Comparison of ENCODE assay signal across 1 cellular context in the genomic region with DNA sequence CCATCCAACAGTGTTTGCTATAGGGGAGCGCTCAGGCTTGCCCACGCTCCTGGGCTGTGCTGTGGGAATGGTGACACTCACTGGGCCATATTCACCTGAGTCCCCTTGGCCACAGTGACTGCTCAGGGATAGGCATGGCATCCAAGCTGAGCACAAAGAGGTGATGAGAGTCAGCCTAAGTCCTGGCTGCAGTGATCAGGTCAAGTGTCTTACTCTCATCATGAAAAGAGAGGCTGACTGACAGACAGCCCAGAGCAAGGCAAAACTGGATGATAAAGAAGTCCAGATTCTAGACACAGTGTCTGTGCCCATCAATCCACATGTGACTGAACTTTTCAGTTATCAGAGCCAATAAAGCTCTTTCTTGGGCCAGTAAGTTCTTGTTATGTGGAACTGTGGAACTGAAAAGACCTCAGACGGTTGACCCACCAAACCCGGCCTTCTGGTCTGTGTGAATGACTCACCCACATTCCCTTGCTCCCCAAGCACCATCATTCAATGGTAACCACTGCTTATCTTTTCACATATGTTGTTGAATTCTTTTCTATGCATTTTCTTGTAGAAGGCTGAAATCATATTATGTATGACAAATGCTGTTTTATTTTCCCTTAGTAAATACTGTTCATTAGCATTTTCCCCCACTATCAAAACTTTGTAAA.
A peak's percentile ranks its signal among the peaks of the same experiment; 100 is the strongest.
TF ChIP-seq lines count a peak whose summit lies in the region.

No MANE protein-coding gene starts in this region.

TF ChIP-seq in K562, 482 proteins besides CTCF, POLR2A, EP300 and RAD21 (continued from another document and continues in another):
- TF ChIP-seq ZNF592 (IDR thresholded peaks at IDR 0.05) (no peak), RBM25 (IDR thresholded peaks at IDR 0.05; ENCODE audit: low read depth, low read length, severe bottlenecking) (no peak), CBX3 (IDR thresholded peaks at IDR 0.05; ENCODE audit: borderline replicate concordance in 1 of 2, low read length in 2 of 2) (peak in 1 of 2 experiments; percentile 86; a peak in 1 of 3 replicates), ZNF695 (CRISPR knock-in tag; IDR thresholded peaks at IDR 0.05) (no peak), FOXK1 (CRISPR knock-in tag; IDR thresholded peaks at IDR 0.05; ENCODE audit: borderline replicate concordance) (peak; percentile 64; the same call in 1 of the 2 replicates), ASH1L (IDR thresholded peaks at IDR 0.05; ENCODE audit: borderline replicate concordance, low read depth, partially characterized antibody) (no peak), ZNF75A (CRISPR knock-in tag; IDR thresholded peaks at IDR 0.05) (no peak), GTF3C2 (IDR thresholded peaks at IDR 0.05; ENCODE audit: borderline replicate concordance, extremely low read depth, insufficient read length) (no peak), HBP1 (CRISPR knock-in tag; IDR thresholded peaks at IDR 0.05) (no peak), ZFPM2 (CRISPR knock-in tag; IDR thresholded peaks at IDR 0.05) (no peak), ZNF232 (CRISPR knock-in tag; IDR thresholded peaks at IDR 0.05) (0 out of 2 replicates have a peak, but pooled peaks have one; percentile 60), MTF1 (CRISPR knock-in tag; IDR thresholded peaks at IDR 0.05; ENCODE audit: borderline replicate concordance) (no peak), FOS (IDR thresholded peaks at IDR 0.05; ENCODE audit: extremely low read depth, insufficient read length) (peak; percentile 67), SMC3 (conservative IDR thresholded peaks at IDR 0.05; ENCODE audit: insufficient read depth, low read depth, low read length) (no peak), SREBF2 (CRISPR knock-in tag; IDR thresholded peaks at IDR 0.05) (no peak), BACH1 (tag; IDR thresholded peaks at IDR 0.05) (no peak), COPS2 (conservative IDR thresholded peaks at IDR 0.05) (no peak), DACH1 (IDR thresholded peaks at IDR 0.05; ENCODE audit: partially characterized antibody) (no peak), ZNF347 (CRISPR knock-in tag; IDR thresholded peaks at IDR 0.05; ENCODE audit: low read depth) (no peak), MTA1 (IDR thresholded peaks at IDR 0.05; ENCODE audit: borderline replicate concordance) (no peak), HMG20B (CRISPR knock-in tag; IDR thresholded peaks at IDR 0.05) (no peak), FOSL1 (tag; conservative IDR thresholded peaks at IDR 0.05) (no peak), CBFA2T3 (IDR thresholded peaks at IDR 0.05) (no peak), SETDB1 (IDR thresholded peaks at IDR 0.05; ENCODE audit: low read length) (no peak), ZKSCAN1 (IDR thresholded peaks at IDR 0.05; ENCODE audit: low read depth, low read length) (no peak), FOXA3 (CRISPR knock-in tag; conservative IDR thresholded peaks at IDR 0.05 in 1 of 2, IDR thresholded peaks at IDR 0.05 in 1 of 2) (peak in 1 of 2 experiments; percentile 49; a peak in 1 of 4 replicates), POLR3G (IDR thresholded peaks at IDR 0.05; ENCODE audit: extremely low read depth, insufficient read length, insufficient replicate concordance) (no peak), FOXA1 (IDR thresholded peaks at IDR 0.05; ENCODE audit: borderline replicate concordance) (no peak), SRSF9 (IDR thresholded peaks at IDR 0.05; ENCODE audit: borderline replicate concordance, low read depth, low read length) (no peak), ZNF584 (CRISPR knock-in tag; IDR thresholded peaks at IDR 0.05; ENCODE audit: low read depth) (no peak), CXXC5 (CRISPR knock-in tag; IDR thresholded peaks at IDR 0.05) (no peak), TFAM (CRISPR knock-in tag; conservative IDR thresholded peaks at IDR 0.05) (no peak), SRF (CRISPR knock-in tag; IDR thresholded peaks at IDR 0.05) (no peak), NFIX (CRISPR knock-in tag; IDR thresholded peaks at IDR 0.05; ENCODE audit: low read depth) (no peak), PHB (CRISPR knock-in tag; IDR thresholded peaks at IDR 0.05) (no peak)
- TF ChIP-seq, protein P1, sequence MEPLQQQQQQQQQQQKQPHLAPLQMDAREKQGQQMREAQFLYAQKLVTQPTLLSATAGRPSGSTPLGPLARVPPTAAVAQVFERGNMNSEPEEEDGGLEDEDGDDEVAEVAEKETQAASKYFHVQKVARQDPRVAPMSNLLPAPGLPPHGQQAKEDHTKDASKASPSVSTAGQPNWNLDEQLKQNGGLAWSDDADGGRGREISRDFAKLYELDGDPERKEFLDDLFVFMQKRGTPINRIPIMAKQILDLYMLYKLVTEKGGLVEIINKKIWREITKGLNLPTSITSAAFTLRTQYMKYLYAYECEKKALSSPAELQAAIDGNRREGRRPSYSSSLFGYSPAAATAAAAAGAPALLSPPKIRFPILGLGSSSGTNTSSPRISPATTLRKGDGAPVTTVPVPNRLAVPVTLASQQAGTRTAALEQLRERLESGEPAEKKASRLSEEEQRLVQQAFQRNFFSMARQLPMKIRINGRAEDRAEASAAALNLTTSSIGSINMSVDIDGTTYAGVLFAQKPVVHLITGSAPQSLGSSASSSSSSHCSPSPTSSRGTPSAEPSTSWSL (CRISPR knock-in tag; IDR thresholded peaks at IDR 0.05; ENCODE audit: borderline replicate concordance), result no peak
- TF ChIP-seq, protein P2, sequence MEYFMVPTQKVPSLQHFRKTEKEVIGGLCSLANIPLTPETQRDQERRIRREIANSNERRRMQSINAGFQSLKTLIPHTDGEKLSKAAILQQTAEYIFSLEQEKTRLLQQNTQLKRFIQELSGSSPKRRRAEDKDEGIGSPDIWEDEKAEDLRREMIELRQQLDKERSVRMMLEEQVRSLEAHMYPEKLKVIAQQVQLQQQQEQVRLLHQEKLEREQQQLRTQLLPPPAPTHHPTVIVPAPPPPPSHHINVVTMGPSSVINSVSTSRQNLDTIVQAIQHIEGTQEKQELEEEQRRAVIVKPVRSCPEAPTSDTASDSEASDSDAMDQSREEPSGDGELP (CRISPR knock-in tag; IDR thresholded peaks at IDR 0.05; ENCODE audit: borderline replicate concordance), result peak; percentile 52
- TF ChIP-seq, protein P3, sequence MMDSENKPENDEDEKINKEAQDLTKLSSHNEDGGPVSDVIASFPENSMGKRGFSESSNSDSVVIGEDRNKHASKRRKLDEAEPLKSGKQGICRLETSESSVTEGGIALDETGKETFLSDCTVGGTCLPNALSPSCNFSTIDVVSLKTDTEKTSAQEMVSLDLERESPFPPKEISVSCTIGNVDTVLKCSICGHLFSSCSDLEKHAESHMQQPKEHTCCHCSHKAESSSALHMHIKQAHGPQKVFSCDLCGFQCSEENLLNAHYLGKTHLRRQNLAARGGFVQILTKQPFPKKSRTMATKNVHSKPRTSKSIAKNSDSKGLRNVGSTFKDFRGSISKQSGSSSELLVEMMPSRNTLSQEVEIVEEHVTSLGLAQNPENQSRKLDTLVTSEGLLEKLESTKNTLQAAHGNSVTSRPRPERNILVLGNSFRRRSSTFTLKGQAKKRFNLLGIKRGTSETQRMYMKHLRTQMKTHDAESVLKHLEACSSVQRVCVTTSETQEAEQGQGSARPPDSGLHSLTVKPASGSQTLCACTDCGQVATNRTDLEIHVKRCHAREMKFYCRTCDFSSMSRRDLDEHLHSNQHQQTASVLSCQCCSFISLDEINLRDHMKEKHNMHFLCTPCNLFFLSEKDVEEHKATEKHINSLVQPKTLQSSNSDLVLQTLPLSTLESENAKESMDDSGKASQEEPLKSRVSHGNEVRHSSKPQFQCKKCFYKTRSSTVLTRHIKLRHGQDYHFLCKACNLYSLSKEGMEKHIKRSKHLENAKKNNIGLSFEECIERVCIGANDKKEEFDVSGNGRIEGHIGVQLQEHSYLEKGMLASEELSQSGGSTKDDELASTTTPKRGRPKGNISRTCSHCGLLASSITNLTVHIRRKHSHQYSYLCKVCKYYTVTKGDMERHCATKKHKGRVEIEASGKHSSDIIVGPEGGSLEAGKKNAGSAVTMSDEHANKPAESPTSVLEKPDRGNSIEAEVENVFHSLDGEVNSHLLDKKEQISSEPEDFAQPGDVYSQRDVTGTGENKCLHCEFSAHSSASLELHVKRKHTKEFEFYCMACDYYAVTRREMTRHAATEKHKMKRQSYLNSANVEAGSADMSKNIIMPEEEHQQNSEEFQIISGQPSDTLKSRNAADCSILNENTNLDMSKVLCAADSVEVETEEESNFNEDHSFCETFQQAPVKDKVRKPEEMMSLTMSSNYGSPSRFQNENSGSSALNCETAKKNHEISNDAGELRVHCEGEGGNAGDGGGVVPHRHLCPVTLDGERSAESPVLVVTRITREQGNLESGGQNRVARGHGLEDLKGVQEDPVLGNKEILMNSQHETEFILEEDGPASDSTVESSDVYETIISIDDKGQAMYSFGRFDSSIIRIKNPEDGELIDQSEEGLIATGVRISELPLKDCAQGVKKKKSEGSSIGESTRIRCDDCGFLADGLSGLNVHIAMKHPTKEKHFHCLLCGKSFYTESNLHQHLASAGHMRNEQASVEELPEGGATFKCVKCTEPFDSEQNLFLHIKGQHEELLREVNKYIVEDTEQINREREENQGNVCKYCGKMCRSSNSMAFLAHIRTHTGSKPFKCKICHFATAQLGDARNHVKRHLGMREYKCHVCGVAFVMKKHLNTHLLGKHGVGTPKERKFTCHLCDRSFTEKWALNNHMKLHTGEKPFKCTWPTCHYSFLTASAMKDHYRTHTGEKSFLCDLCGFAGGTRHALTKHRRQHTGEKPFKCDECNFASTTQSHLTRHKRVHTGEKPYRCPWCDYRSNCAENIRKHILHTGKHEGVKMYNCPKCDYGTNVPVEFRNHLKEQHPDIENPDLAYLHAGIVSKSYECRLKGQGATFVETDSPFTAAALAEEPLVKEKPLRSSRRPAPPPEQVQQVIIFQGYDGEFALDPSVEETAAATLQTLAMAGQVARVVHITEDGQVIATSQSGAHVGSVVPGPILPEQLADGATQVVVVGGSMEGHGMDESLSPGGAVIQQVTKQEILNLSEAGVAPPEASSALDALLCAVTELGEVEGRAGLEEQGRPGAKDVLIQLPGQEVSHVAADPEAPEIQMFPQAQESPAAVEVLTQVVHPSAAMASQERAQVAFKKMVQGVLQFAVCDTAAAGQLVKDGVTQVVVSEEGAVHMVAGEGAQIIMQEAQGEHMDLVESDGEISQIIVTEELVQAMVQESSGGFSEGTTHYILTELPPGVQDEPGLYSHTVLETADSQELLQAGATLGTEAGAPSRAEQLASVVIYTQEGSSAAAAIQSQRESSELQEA (IDR thresholded peaks at IDR 0.05; ENCODE audit: low read depth), result no peak
